8 cellular contexts compared by ENCODE assay signal in genomic region chr2:181305151-181306123, GRCh38.
A peak's percentile ranks its signal among the peaks of the same experiment; 100 is the strongest.
DNase-seq lines count a peak whose midpoint lies in the region; ATAC-seq and TF ChIP-seq lines count a peak whose summit lies in the region.

No MANE protein-coding gene starts in this region.

- peak; percentile 88 for ATAC-seq in GM21786 (IDR thresholded peaks at IDR 0.05; ENCODE audit: unreplicated experiment)
- ATAC-seq in left lobe of liver, result peak; percentile 42

- no peak overlapping the region for H3K4me3 ChIP-seq in KMS-11 (IDR thresholded peaks at IDR 0.05; ENCODE audit: insufficient read depth, low read depth, low read length)

- no peaks in the 10 kb centered on the region for H3K27me3 ChIP-seq in KMS-11 (ENCODE audit: insufficient read depth, low read depth)

- H3K9ac ChIP-seq in KMS-11, result peak overlapping the region; percentile 65

- no peak for TF ChIP-seq CTCF in KMS-11 (conservative IDR thresholded peaks at IDR 0.05; ENCODE audit: low read depth, low read length)

- peak overlapping the region; percentile 94 for H3K4me2 ChIP-seq in KMS-11

- DNase-seq in NCI-H1694 treated with DMSO at 0.1 percent for 48 hours (lab: John Stamatoyannopoulos, UW) (peak; percentile 32), NCI-H1694 (lab: John Stamatoyannopoulos, UW) (no peak), left lobe of liver (ENCODE audit: low spot score) (no peak), anterior cingulate cortex (lab: John Stamatoyannopoulos, UW) (no peak), ACHN (no peak)
- peak; percentile 25 to 45 for DNase-seq in activated CD4-positive, alpha-beta T cell treated with anti-CD3 and anti-CD28 coated beads, Interleukin-2, amount 50 U/mL, for 48 hours

- no peak overlapping the region; the same call in 1 of the 2 replicates for H2AFZ ChIP-seq in KMS-11 (ENCODE audit: low read depth)

- no peaks in the 10 kb centered on the region for H3K36me3 ChIP-seq in KMS-11 (ENCODE audit: insufficient read depth)

- H3K4me1 ChIP-seq in KMS-11 (ENCODE audit: low read depth, poor library complexity, severe bottlenecking), result peaks cover 98% of the 10 kb centered on the region

- in situ Hi-C loops in ACHN (cut with HindIII; ENCODE audit: low pct_ligation_motif_present, low pct_unique_long_range_greater_than_20kb, low sequenced_read_pairs), result no loop called here

- H4K20me1 ChIP-seq in KMS-11 (ENCODE audit: insufficient read depth), result no peaks in the 10 kb centered on the region

- H3K79me2 ChIP-seq in KMS-11 (ENCODE audit: insufficient read depth, low read depth), result no peaks in the 10 kb centered on the region

- peak overlapping the region; percentile 95 for H3K27ac ChIP-seq in KMS-11

Comparison
In these comparisons a context has a peak if more than half of its experiments do, and no peak if none do; other contexts are left out.
1. DNase-seq: peak in NCI-H1694 treated with DMSO at 0.1 percent for 48 hours (single experiment) and activated CD4-positive, alpha-beta T cell treated with anti-CD3 and anti-CD28 coated beads, Interleukin-2, amount 50 U/mL, for 48 hours (2 of 2); none in NCI-H1694 (single experiment), left lobe of liver (single experiment), anterior cingulate cortex (0 of 58) and ACHN (single experiment).